9 cellular contexts compared by ENCODE assay signal in genomic region chr11:15707971-15708370, GRCh38.
A peak's percentile ranks its signal among the peaks of the same experiment; 100 is the strongest.
DNase-seq lines count a peak whose midpoint lies in the region; ATAC-seq and TF ChIP-seq lines count a peak whose summit lies in the region.
"Had no signal": no experiment of that assay in that cellular context is flagged by ENCODE, and none has a peak within 500 bp of the region (broad histone marks: within the 10 kb centered on the region; RNA-seq: fewer than 3 reads in every experiment).

No MANE protein-coding gene starts in this region.

- H3K4me1 ChIP-seq in H9 (ENCODE audit: insufficient read depth, low read length) (peaks cover 7% of the 10 kb centered on the region; the same call in 1 of the 2 replicates), RWPE2 (ENCODE audit: insufficient read depth, poor library complexity, severe bottlenecking) (no peaks in the 10 kb centered on the region), gastrocnemius medialis (peaks cover 23 to 24% of the 10 kb centered on the region in 2 donors)

- no peak overlapping the region for H2BK5ac ChIP-seq in H9 (ENCODE audit: insufficient read length, low read length)

- no peaks in the 10 kb centered on the region for H3K9me3 ChIP-seq in H9 (ENCODE audit: control insufficient read depth, low read depth, low read length)
- H3K9me3 ChIP-seq in RWPE2 (ENCODE audit: severe bottlenecking) = no peaks in the 10 kb centered on the region
- no peaks in the 10 kb centered on the region for H3K9me3 ChIP-seq in gastrocnemius medialis

- no peak overlapping the region for H2BK20ac ChIP-seq in H9 (ENCODE audit: low read depth, low read length, poor library complexity, severe bottlenecking)

- no peaks in the 10 kb centered on the region for H3K79me2 ChIP-seq in H9 (ENCODE audit: insufficient read depth, low read length)

- no peak overlapping the region for H2BK120ac ChIP-seq in H9 (ENCODE audit: low read depth, low read length, poor library complexity, severe bottlenecking)

- no peaks in the 10 kb centered on the region for H3K23me2 ChIP-seq in H9 (ENCODE audit: insufficient read length, low read depth, low read length, poor library complexity, severe bottlenecking)

- H3K23ac ChIP-seq in H9 (ENCODE audit: insufficient read length, low read depth, low read length) = no peak overlapping the region

- H3K18ac ChIP-seq in H9 (ENCODE audit: insufficient read length, low read depth, low read length) = no peak overlapping the region

- no peak overlapping the region for H2BK15ac ChIP-seq in H9 (ENCODE audit: low read depth, low read length)

- H3K4me3 Mint-ChIP-seq in H9 = no peak overlapping the region

- H3K27ac ChIP-seq in H9 (ENCODE audit: insufficient read length, low read depth, low read length) (no peak overlapping the region), RWPE2 (ENCODE audit: poor library complexity, severe bottlenecking) (no peak overlapping the region), gastrocnemius medialis (peak overlapping the region in 1 of 4 donors; percentile 31)

- intact Hi-C loops in gastrocnemius medialis (cut with DNase I; ENCODE audit: low total_unique reads) = no loop called here

- H3K4me2 ChIP-seq in H9 (ENCODE audit: insufficient read depth, insufficient read length, low read length) = no peak overlapping the region

- H3K9me3 Mint-ChIP-seq in H9 = peaks cover 0 to 16% of the 10 kb centered on the region in 2 experiments; a peak in 4 of 5 replicates

- H3K27me3 Mint-ChIP-seq in H9 (ENCODE audit: low read depth) = peaks cover 68% of the 10 kb centered on the region

- no peak overlapping the region for H3T11ph ChIP-seq in H9 (ENCODE audit: low read length)

- H3K27me3 ChIP-seq in H9 (ENCODE audit: insufficient read depth, low read length) (no peaks in the 10 kb centered on the region; the same call in none of the 2 replicates), RWPE2 (ENCODE audit: insufficient read depth, poor library complexity, severe bottlenecking) (no peaks in the 10 kb centered on the region), gastrocnemius medialis (no peaks in the 10 kb centered on the region)

- no peak overlapping the region for H4K8ac ChIP-seq in H9 (replicated peaks; ENCODE audit: insufficient read length, low read depth, low read length)

- no peak overlapping the region for H4K5ac ChIP-seq in H9 (ENCODE audit: insufficient read length, low read depth, low read length)

- H3K79me1 ChIP-seq in H9 (ENCODE audit: insufficient read depth, low read depth, low read length, poor library complexity, severe bottlenecking) = no peaks in the 10 kb centered on the region

- no CpG with 5 or more reads among the region's 2 CpGs for WGBS in H9 (ENCODE audit: extremely low coverage, insufficient read length, low lambda C conversion rate)

- peaks cover 23 to 24% of the 10 kb centered on the region in 2 experiments for H3K4me1 Mint-ChIP-seq in H9

- no peak overlapping the region for H3K14ac ChIP-seq in H9 (ENCODE audit: insufficient read depth, low read length)

- DNase-seq in H9 (peak; percentile 36), RWPE2 (ENCODE audit: low spot score) (no peak), fibroblast of the conjunctiva (ENCODE audit: low read depth) (peak; percentile 63), gastrocnemius medialis (peak; percentile 21 to 39)
- DNase-seq: NCI-H1436 had no signal

- H2BK12ac ChIP-seq in H9 (ENCODE audit: insufficient read length, low read depth, low read length) = no peak overlapping the region

- H3K4ac ChIP-seq in H9 (ENCODE audit: low read depth, low read length) = no peak overlapping the region

- H2AFZ ChIP-seq in H9 (ENCODE audit: low read length) = no peak overlapping the region

- H3K4me3 ChIP-seq in RWPE2 (ENCODE audit: severe bottlenecking) (no peak overlapping the region), gastrocnemius medialis (no peak overlapping the region)

- H3K36me3 Mint-ChIP-seq in H9 (ENCODE audit: insufficient read depth in 1 of 3, low read depth in 3 of 3) = no peaks in the 10 kb centered on the region; a peak in 2 of 7 replicates

- TF ChIP-seq POLR2A in gastrocnemius medialis (IDR thresholded peaks at IDR 0.05) = no peak

- in situ Hi-C loops in gastrocnemius medialis (cut with MboI; ENCODE audit: low sequenced_read_pairs in 4 of 4) = no loop called here

- no peak overlapping the region for H3K27ac Mint-ChIP-seq in H9

- no peaks in the 10 kb centered on the region for H4K20me1 ChIP-seq in H9 (ENCODE audit: control insufficient read depth, insufficient read depth, insufficient read length)

- no peaks in the 10 kb centered on the region for H3K36me3 ChIP-seq in RWPE2 (ENCODE audit: low read depth)
- H3K36me3 ChIP-seq in gastrocnemius medialis = no peaks in the 10 kb centered on the region

- H3K56ac ChIP-seq in H9 (ENCODE audit: insufficient read length, low read depth, low read length) = no peak overlapping the region

- TF ChIP-seq CTCF in H9 (conservative IDR thresholded peaks at IDR 0.05) = no peak
- TF ChIP-seq CTCF in RWPE2 (IDR thresholded peaks at IDR 0.05; ENCODE audit: poor library complexity, severe bottlenecking) = no peak
- TF ChIP-seq CTCF in gastrocnemius medialis (IDR thresholded peaks at IDR 0.05 in 4 of 5, conservative IDR thresholded peaks at IDR 0.05 in 1 of 5) = no peak

- no peak overlapping the region for H4K91ac ChIP-seq in H9 (ENCODE audit: insufficient read length, low read depth, low read length)

- ATAC-seq in RWPE2 (ENCODE audit: low read depth) (peak; percentile 67), gastrocnemius medialis (peak in 1 of 2 donors; percentile 69), HG03135 (IDR thresholded peaks at IDR 0.05; ENCODE audit: unreplicated experiment) (no peak), HG03025 (IDR thresholded peaks at IDR 0.05; ENCODE audit: low FRiP score, unreplicated experiment) (no peak), GM21528 (IDR thresholded peaks at IDR 0.05; ENCODE audit: low FRiP score, unreplicated experiment) (no peak), GM18867 (IDR thresholded peaks at IDR 0.05; ENCODE audit: unreplicated experiment) (no peak)

- H2AK5ac ChIP-seq in H9 (ENCODE audit: insufficient read length, low read length) = no peak overlapping the region

- no peak overlapping the region for H3K9ac ChIP-seq in H9 (ENCODE audit: extremely low read depth, insufficient read length, low read length)
